In genomic region chr12:96061864-96062453, GRCh38 we compare ENCODE assay signal across 1 cellular context.
TF ChIP-seq lines count a peak whose summit lies in the region.

No MANE protein-coding gene starts in this region.

TF ChIP-seq in GM12878, 131 proteins besides CTCF, POLR2A, EP300 and RAD21 (continued from another document):
- TF ChIP-seq FOXM1 (IDR thresholded peaks at IDR 0.05; ENCODE audit: low read depth, low read length) (peak; percentile 53; the same call in 1 of the 2 replicates), BHLHE40 (IDR thresholded peaks at IDR 0.05; ENCODE audit: borderline replicate concordance in 1 of 2, low read depth in 2 of 2, low read length in 1 of 2) (peak; percentile 82 to 83), GATAD2B (conservative IDR thresholded peaks at IDR 0.05; ENCODE audit: low read depth) (no peak), NR2F1 (conservative IDR thresholded peaks at IDR 0.05) (no peak), ETV6 (conservative IDR thresholded peaks at IDR 0.05 in 1 of 2, IDR thresholded peaks at IDR 0.05 in 1 of 2; ENCODE audit: borderline replicate concordance in 1 of 2, low read depth in 1 of 2) (no peak), CHD1 (IDR thresholded peaks at IDR 0.05; ENCODE audit: low read depth, low read length) (no peak), SIX5 (IDR thresholded peaks at IDR 0.05; ENCODE audit: low read depth, low read length, severe bottlenecking) (no peak), ZBED1 (IDR thresholded peaks at IDR 0.05; ENCODE audit: borderline replicate concordance) (no peak), ZNF24 (IDR thresholded peaks at IDR 0.05) (peak; percentile 100), YY1 (IDR thresholded peaks at IDR 0.05; ENCODE audit: low read depth, low read length) (peak; percentile 69), CBX3 (IDR thresholded peaks at IDR 0.05; ENCODE audit: borderline replicate concordance, low read depth) (no peak), KLF5 (IDR thresholded peaks at IDR 0.05; ENCODE audit: partially characterized antibody) (peak; percentile 50), ESRRA (IDR thresholded peaks at IDR 0.05; ENCODE audit: low read length) (no peak), HDGF (IDR thresholded peaks at IDR 0.05) (no peak)
- TF ChIP-seq, protein P1, sequence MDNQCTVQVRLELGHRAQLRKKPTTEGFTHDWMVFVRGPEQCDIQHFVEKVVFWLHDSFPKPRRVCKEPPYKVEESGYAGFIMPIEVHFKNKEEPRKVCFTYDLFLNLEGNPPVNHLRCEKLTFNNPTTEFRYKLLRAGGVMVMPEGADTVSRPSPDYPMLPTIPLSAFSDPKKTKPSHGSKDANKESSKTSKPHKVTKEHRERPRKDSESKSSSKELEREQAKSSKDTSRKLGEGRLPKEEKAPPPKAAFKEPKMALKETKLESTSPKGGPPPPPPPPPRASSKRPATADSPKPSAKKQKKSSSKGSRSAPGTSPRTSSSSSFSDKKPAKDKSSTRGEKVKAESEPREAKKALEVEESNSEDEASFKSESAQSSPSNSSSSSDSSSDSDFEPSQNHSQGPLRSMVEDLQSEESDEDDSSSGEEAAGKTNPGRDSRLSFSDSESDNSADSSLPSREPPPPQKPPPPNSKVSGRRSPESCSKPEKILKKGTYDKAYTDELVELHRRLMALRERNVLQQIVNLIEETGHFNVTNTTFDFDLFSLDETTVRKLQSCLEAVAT (IDR thresholded peaks at IDR 0.05) = 0 out of 2 replicates have a peak, but pooled peaks have one; percentile 37
- TF ChIP-seq, protein P2, sequence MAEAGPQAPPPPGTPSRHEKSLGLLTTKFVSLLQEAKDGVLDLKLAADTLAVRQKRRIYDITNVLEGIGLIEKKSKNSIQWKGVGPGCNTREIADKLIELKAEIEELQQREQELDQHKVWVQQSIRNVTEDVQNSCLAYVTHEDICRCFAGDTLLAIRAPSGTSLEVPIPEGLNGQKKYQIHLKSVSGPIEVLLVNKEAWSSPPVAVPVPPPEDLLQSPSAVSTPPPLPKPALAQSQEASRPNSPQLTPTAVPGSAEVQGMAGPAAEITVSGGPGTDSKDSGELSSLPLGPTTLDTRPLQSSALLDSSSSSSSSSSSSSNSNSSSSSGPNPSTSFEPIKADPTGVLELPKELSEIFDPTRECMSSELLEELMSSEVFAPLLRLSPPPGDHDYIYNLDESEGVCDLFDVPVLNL (IDR thresholded peaks at IDR 0.05; ENCODE audit: low read depth, low read length) = no peak
